24 cellular contexts compared by ENCODE assay signal in the genomic region with DNA sequence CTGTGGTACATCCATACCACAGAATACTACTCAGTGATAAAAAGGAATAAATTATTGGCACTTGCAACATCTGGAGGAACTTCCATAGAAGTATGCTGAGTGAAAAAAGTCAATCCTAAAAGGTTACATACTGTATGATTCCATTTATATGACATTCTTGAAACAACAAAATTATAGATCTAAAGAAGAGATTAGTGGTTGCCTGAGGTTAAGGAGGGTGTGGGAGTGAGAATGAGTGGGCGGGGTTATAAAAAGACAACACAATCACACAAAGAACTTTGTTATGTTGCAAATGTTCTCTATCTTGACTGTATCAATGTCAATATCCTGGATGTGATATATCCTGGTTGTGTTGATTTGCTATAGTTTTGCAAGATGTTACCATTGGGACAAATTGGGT. TPM values are rescaled to one million over a fixed set of nuclear protein-coding genes. Genes with fewer than 3 reads are reported as not detected.
DNase-seq lines count a peak whose midpoint lies in the region; ATAC-seq and TF ChIP-seq lines count a peak whose summit lies in the region.
"Had no signal": no experiment of that assay in that cellular context is flagged by ENCODE, and none has a peak within 500 bp of the region (broad histone marks: within the 10 kb centered on the region; RNA-seq: fewer than 3 reads in every experiment).

No MANE protein-coding gene starts in this region.

- H3K27me3 ChIP-seq in mammary epithelial cell (ENCODE audit: insufficient read depth, low read length) (no peaks in the 10 kb centered on the region), heart right ventricle (no peaks in the 10 kb centered on the region)
- H3K27me3 ChIP-seq: MG63 had no signal

- H3K4me2 ChIP-seq in mammary epithelial cell (ENCODE audit: insufficient read depth, low read depth, low read length), result no peak overlapping the region
- H3K4me2 ChIP-seq: GM23338 had no signal

- no peak overlapping the region for H3K4me3 ChIP-seq in mammary epithelial cell (replicated peaks in 1 of 3; ENCODE audit: insufficient read depth in 1 of 3, low read depth in 2 of 3, low read length in 3 of 3)
- no peak overlapping the region for H3K4me3 ChIP-seq in heart right ventricle
- H3K4me3 ChIP-seq: GM23338, MG63 had no signal

- no peaks in the 10 kb centered on the region for H3K9me3 ChIP-seq in mammary epithelial cell (replicated peaks; ENCODE audit: insufficient read depth, low read length)
- H3K9me3 ChIP-seq in heart right ventricle, result peaks cover 0 to 13% (median 0%) of the 10 kb centered on the region in 11 donors
- H3K9me3 ChIP-seq: MG63 had no signal

- H3K4me1 Mint-ChIP-seq in activated CD4-positive, alpha-beta memory T cell treated with anti-CD3 and anti-CD28 coated beads for 36 hours (ENCODE audit: low read depth), result peaks cover 24% of the 10 kb centered on the region
- peaks cover 17% of the 10 kb centered on the region for H3K4me1 Mint-ChIP-seq in activated CD4-positive, alpha-beta memory T cell treated with anti-CD3 and anti-CD28 coated beads, Interleukin-2, amount 10 ng/mL, durations not matched to agents 7 days and 5 days
- H3K4me1 Mint-ChIP-seq in MCF 10A (ENCODE audit: insufficient read depth, unreplicated experiment), result peaks cover 31% of the 10 kb centered on the region
- H3K4me1 Mint-ChIP-seq in activated T-helper 1 cell treated with anti-CD3 and anti-CD28 coated beads, Interleukin-12 subunit alpha, Interleukin-12 subunit beta, Interleukin-2, Interleukin-4 antibody, amounts not matched to agents 30 ng/mL and 10 ng/mL and 1 ng/mL, durations not matched to agents 14 hours and 24 hours and 36 hours (ENCODE audit: low read depth), result peaks cover 30% of the 10 kb centered on the region
- H3K4me1 Mint-ChIP-seq in stimulated activated effector memory CD8-positive, alpha-beta T cell treated with anti-CD3 and anti-CD28 coated beads, Interleukin-12 subunit alpha, Interleukin-12 subunit beta, amount 100 ng/mL, for 72 hours, result peaks cover 36% of the 10 kb centered on the region
- H3K4me1 Mint-ChIP-seq: GM23338, H9 had no signal

- TF ChIP-seq CTCF in mammary epithelial cell (conservative IDR thresholded peaks at IDR 0.05 in 1 of 2, IDR thresholded peaks at IDR 0.05 in 1 of 2; ENCODE audit: extremely low read depth in 1 of 2, insufficient read depth in 1 of 2, low read depth in 1 of 2, low read length in 2 of 2) (no peak), MCF 10A (IDR thresholded peaks at IDR 0.05; ENCODE audit: unreplicated experiment) (no peak), heart right ventricle (IDR thresholded peaks at IDR 0.05) (no peak)

- no peak overlapping the region for H2AFZ ChIP-seq in mammary epithelial cell (ENCODE audit: low read depth, low read length)
- H2AFZ ChIP-seq: GM23338 had no signal

- no peak overlapping the region for H3K27ac Mint-ChIP-seq in activated CD4-positive, alpha-beta memory T cell treated with anti-CD3 and anti-CD28 coated beads for 36 hours
- no peak overlapping the region for H3K27ac Mint-ChIP-seq in activated CD4-positive, alpha-beta memory T cell treated with anti-CD3 and anti-CD28 coated beads, Interleukin-2, amount 10 ng/mL, durations not matched to agents 7 days and 5 days
- no peak overlapping the region for H3K27ac Mint-ChIP-seq in MCF 10A (ENCODE audit: low read depth, unreplicated experiment)
- H3K27ac Mint-ChIP-seq in activated T-helper 1 cell treated with anti-CD3 and anti-CD28 coated beads, Interleukin-12 subunit alpha, Interleukin-12 subunit beta, Interleukin-2, Interleukin-4 antibody, amounts not matched to agents 30 ng/mL and 10 ng/mL and 1 ng/mL, durations not matched to agents 14 hours and 24 hours and 36 hours, result peak overlapping the region; percentile 50
- H3K27ac Mint-ChIP-seq in stimulated activated effector memory CD8-positive, alpha-beta T cell treated with anti-CD3 and anti-CD28 coated beads, Interleukin-12 subunit alpha, Interleukin-12 subunit beta, amount 100 ng/mL, for 72 hours, result no peak overlapping the region
- H3K27ac Mint-ChIP-seq: CD4-positive, CD25-positive, alpha-beta regulatory T cell; GM23338; H9; HFFc6 had no signal

- peaks cover 3% of the 10 kb centered on the region for H3K36me3 Mint-ChIP-seq in activated CD4-positive, alpha-beta memory T cell treated with anti-CD3 and anti-CD28 coated beads for 36 hours
- H3K36me3 Mint-ChIP-seq in activated CD4-positive, alpha-beta memory T cell treated with anti-CD3 and anti-CD28 coated beads, Interleukin-2, amount 10 ng/mL, durations not matched to agents 7 days and 5 days (ENCODE audit: low read depth), result no peaks in the 10 kb centered on the region
- H3K36me3 Mint-ChIP-seq in MCF 10A (ENCODE audit: insufficient read depth, unreplicated experiment), result no peaks in the 10 kb centered on the region
- no peaks in the 10 kb centered on the region for H3K36me3 Mint-ChIP-seq in activated T-helper 1 cell treated with anti-CD3 and anti-CD28 coated beads, Interleukin-12 subunit alpha, Interleukin-12 subunit beta, Interleukin-2, Interleukin-4 antibody, amounts not matched to agents 30 ng/mL and 10 ng/mL and 1 ng/mL, durations not matched to agents 14 hours and 24 hours and 36 hours (ENCODE audit: low read depth)
- peaks cover 7% of the 10 kb centered on the region for H3K36me3 Mint-ChIP-seq in stimulated activated effector memory CD8-positive, alpha-beta T cell treated with anti-CD3 and anti-CD28 coated beads, Interleukin-12 subunit alpha, Interleukin-12 subunit beta, amount 100 ng/mL, for 72 hours

- no peaks in the 10 kb centered on the region for H3K27me3 Mint-ChIP-seq in activated CD4-positive, alpha-beta memory T cell treated with anti-CD3 and anti-CD28 coated beads for 36 hours
- peaks cover 8% of the 10 kb centered on the region for H3K27me3 Mint-ChIP-seq in activated CD4-positive, alpha-beta memory T cell treated with anti-CD3 and anti-CD28 coated beads, Interleukin-2, amount 10 ng/mL, durations not matched to agents 7 days and 5 days
- no peaks in the 10 kb centered on the region for H3K27me3 Mint-ChIP-seq in MCF 10A (ENCODE audit: insufficient read depth, unreplicated experiment)
- peaks cover 2% of the 10 kb centered on the region for H3K27me3 Mint-ChIP-seq in activated T-helper 1 cell treated with anti-CD3 and anti-CD28 coated beads, Interleukin-12 subunit alpha, Interleukin-12 subunit beta, Interleukin-2, Interleukin-4 antibody, amounts not matched to agents 30 ng/mL and 10 ng/mL and 1 ng/mL, durations not matched to agents 14 hours and 24 hours and 36 hours (ENCODE audit: insufficient read depth)
- H3K27me3 Mint-ChIP-seq: CD4-positive, CD25-positive, alpha-beta regulatory T cell had no signal

- peaks cover 9% of the 10 kb centered on the region for H3K9me3 Mint-ChIP-seq in activated CD4-positive, alpha-beta memory T cell treated with anti-CD3 and anti-CD28 coated beads for 36 hours
- no peaks in the 10 kb centered on the region for H3K9me3 Mint-ChIP-seq in activated CD4-positive, alpha-beta memory T cell treated with anti-CD3 and anti-CD28 coated beads, Interleukin-2, amount 10 ng/mL, durations not matched to agents 7 days and 5 days
- no peaks in the 10 kb centered on the region for H3K9me3 Mint-ChIP-seq in MCF 10A (ENCODE audit: unreplicated experiment)
- no peaks in the 10 kb centered on the region for H3K9me3 Mint-ChIP-seq in activated T-helper 1 cell treated with anti-CD3 and anti-CD28 coated beads, Interleukin-12 subunit alpha, Interleukin-12 subunit beta, Interleukin-2, Interleukin-4 antibody, amounts not matched to agents 30 ng/mL and 10 ng/mL and 1 ng/mL, durations not matched to agents 14 hours and 24 hours and 36 hours
- no peaks in the 10 kb centered on the region for H3K9me3 Mint-ChIP-seq in stimulated activated effector memory CD8-positive, alpha-beta T cell treated with anti-CD3 and anti-CD28 coated beads, Interleukin-12 subunit alpha, Interleukin-12 subunit beta, amount 100 ng/mL, for 72 hours
- H3K9me3 Mint-ChIP-seq: GM23338, H9, HFFc6 had no signal

- POLR2A ChIA-PET in activated CD4-positive, alpha-beta memory T cell treated with anti-CD3 and anti-CD28 coated beads for 36 hours (lab: Charles Lee), result no interaction called here
- POLR2A ChIA-PET in activated CD4-positive, alpha-beta memory T cell treated with anti-CD3 and anti-CD28 coated beads, Interleukin-2, amount 10 ng/mL, durations not matched to agents 7 days and 5 days (lab: Charles Lee), result interaction anchor here (1.0 kb wide), 1 partner anchor 21 kb away, joined by 4 read pairs; a partner anchor contains a TSS
- POLR2A ChIA-PET in MCF 10A (lab: Yijun Ruan, JAX), result interaction anchor here (0.6 to 1.3 kb wide), 2 partner anchors 243 to 594 kb away, joined by 3 read pairs; a partner anchor contains a TSS

- H4K20me1 ChIP-seq in mammary epithelial cell (ENCODE audit: insufficient read depth, low read length), result no peaks in the 10 kb centered on the region

- CTCF ChIA-PET in activated CD4-positive, alpha-beta memory T cell treated with anti-CD3 and anti-CD28 coated beads for 36 hours (lab: Charles Lee), result interaction anchor here (5.0 kb wide), 1 partner anchor 62 kb away, joined by 46 read pairs; no protein-coding TSS in a partner anchor
- CTCF ChIA-PET in activated CD4-positive, alpha-beta memory T cell treated with anti-CD3 and anti-CD28 coated beads, Interleukin-2, amount 10 ng/mL, durations not matched to agents 7 days and 5 days (lab: Charles Lee), result interaction anchor here (1.0 to 4.9 kb wide), 2 partner anchors 62 to 101 kb away, joined by 3 to 41 read pairs; no protein-coding TSS in a partner anchor
- CTCF ChIA-PET in mammary epithelial cell (lab: Charles Lee; ENCODE audit: low non-redundant PET), result no interaction called here
- CTCF ChIA-PET in MCF 10A (lab: Yijun Ruan, JAX), result interaction anchor here (0.7 to 5.0 kb wide), 4 partner anchors 11 to 289 kb away, joined by 3 to 34 read pairs (median 4); no protein-coding TSS in a partner anchor

- no peaks in the 10 kb centered on the region for H3K79me2 ChIP-seq in mammary epithelial cell (ENCODE audit: insufficient read depth, low read length)

- no peak overlapping the region for H3K27ac ChIP-seq in mammary epithelial cell (ENCODE audit: insufficient read depth, low read depth, low read length)
- H3K27ac ChIP-seq in heart right ventricle, result no peak overlapping the region
- H3K27ac ChIP-seq: RWPE1 had no signal

- peaks cover 11% of the 10 kb centered on the region for H3K4me1 ChIP-seq in mammary epithelial cell (ENCODE audit: insufficient read depth, low read length)
- H3K4me1 ChIP-seq in heart right ventricle, result peaks cover 0 to 2% (median 0%) of the 10 kb centered on the region in 9 donors

- in situ Hi-C loops in mammary epithelial cell (cut with MboI; ENCODE audit: low sequenced_read_pairs in 2 of 2), result no loop called here

- dilution Hi-C loops in mammary epithelial cell (cut with HindIII; ENCODE audit: low sequenced_read_pairs), result no loop called here

- BruUV-seq in mammary epithelial cell (replicated peaks; lab: Mats Ljungman, UMichigan), result no TSS peak
- BruUV-seq in MCF 10A (replicated peaks; lab: Mats Ljungman, UMichigan), result no TSS peak

- intact Hi-C loops in activated CD4-positive, alpha-beta memory T cell treated with anti-CD3 and anti-CD28 coated beads for 36 hours (cut with micrococcal nuclease), result no loop called here
- intact Hi-C loops in mammary epithelial cell (cut with micrococcal nuclease) (no loop called here), MCF 10A (cut with micrococcal nuclease) (no loop called here), heart right ventricle (cut with DNase I) (loop anchor here in 1 of 10 donors (1.0 kb wide), 1 partner anchor 41 kb away; no protein-coding TSS in a partner anchor)
- intact Hi-C loops in activated T-helper 1 cell treated with anti-CD3 and anti-CD28 coated beads, Interleukin-12 subunit alpha, Interleukin-12 subunit beta, Interleukin-2, Interleukin-4 antibody, amounts not matched to agents 30 ng/mL and 10 ng/mL and 1 ng/mL, durations not matched to agents 14 hours and 24 hours and 36 hours (cut with micrococcal nuclease), result no loop called here

- 86% methylated on average over 1 of the region's 1 CpG for WGBS in mammary epithelial cell (ENCODE audit: low coverage, missing lambda C conversion rate)
- 92% methylated on average over 1 of the region's 1 CpG for WGBS in heart right ventricle, 2 donors

- H3K36me3 ChIP-seq in mammary epithelial cell (ENCODE audit: insufficient read depth, low read length) (no peaks in the 10 kb centered on the region), heart right ventricle (no peaks in the 10 kb centered on the region)
- H3K36me3 ChIP-seq: MG63 had no signal

- H3K4me3 Mint-ChIP-seq in activated CD4-positive, alpha-beta memory T cell treated with anti-CD3 and anti-CD28 coated beads for 36 hours, result no peak overlapping the region
- H3K4me3 Mint-ChIP-seq in activated CD4-positive, alpha-beta memory T cell treated with anti-CD3 and anti-CD28 coated beads, Interleukin-2, amount 10 ng/mL, durations not matched to agents 7 days and 5 days, result no peak overlapping the region
- no peak overlapping the region for H3K4me3 Mint-ChIP-seq in MCF 10A (ENCODE audit: unreplicated experiment)
- H3K4me3 Mint-ChIP-seq in activated T-helper 1 cell treated with anti-CD3 and anti-CD28 coated beads, Interleukin-12 subunit alpha, Interleukin-12 subunit beta, Interleukin-2, Interleukin-4 antibody, amounts not matched to agents 30 ng/mL and 10 ng/mL and 1 ng/mL, durations not matched to agents 14 hours and 24 hours and 36 hours, result peak overlapping the region; percentile 2
- H3K4me3 Mint-ChIP-seq in stimulated activated effector memory CD8-positive, alpha-beta T cell treated with anti-CD3 and anti-CD28 coated beads, Interleukin-12 subunit alpha, Interleukin-12 subunit beta, amount 100 ng/mL, for 72 hours, result no peak overlapping the region
- H3K4me3 Mint-ChIP-seq: CD4-positive, CD25-positive, alpha-beta regulatory T cell; GM23338; H9; HFFc6 had no signal

- H3K9ac ChIP-seq in mammary epithelial cell (ENCODE audit: insufficient read depth, low read length), result no peak overlapping the region

- ATAC-seq in stimulated activated effector memory CD8-positive, alpha-beta T cell treated with anti-CD3 and anti-CD28 coated beads, Interleukin-12 subunit alpha, Interleukin-12 subunit beta, amount 100 ng/mL, for 72 hours, result peak; percentile 31
- no peak for ATAC-seq in heart right ventricle
- ATAC-seq: GM23338, Panc1 had no signal

- peak; percentile 32 for DNase-seq in activated CD4-positive, alpha-beta memory T cell treated with anti-CD3 and anti-CD28 coated beads for 36 hours
- DNase-seq in activated CD4-positive, alpha-beta memory T cell treated with anti-CD3 and anti-CD28 coated beads, Interleukin-2, amount 10 ng/mL, durations not matched to agents 7 days and 5 days, result no peak
- DNase-seq in mammary epithelial cell (peak; percentile 61), MCF 10A (ENCODE audit: unreplicated experiment) (no peak), heart right ventricle (no peak), foreskin melanocyte (no peak)
- no peak for DNase-seq in activated T-helper 1 cell treated with anti-CD3 and anti-CD28 coated beads, Interleukin-12 subunit alpha, Interleukin-12 subunit beta, Interleukin-2, Interleukin-4 antibody, amounts not matched to agents 30 ng/mL and 10 ng/mL and 1 ng/mL, durations not matched to agents 14 hours and 24 hours and 36 hours (ENCODE audit: low spot score)
- DNase-seq in stimulated activated effector memory CD8-positive, alpha-beta T cell treated with anti-CD3 and anti-CD28 coated beads, Interleukin-12 subunit alpha, Interleukin-12 subunit beta, amount 100 ng/mL, for 72 hours (ENCODE audit: low spot score in 2 of 2), result no peak
- DNase-seq: CD4-positive, CD25-positive, alpha-beta regulatory T cell; COR-L47; DMS53; H9; MG63; NCI-H1048; NCI-H1417; NCI-H1694; NCI-H2029 treated with DMSO at 0.1 percent for 48 hours; NCI-H2227 treated with DMSO at 0.1 percent for 48 hours; NCI-H526 treated with DMSO at 0.1 percent for 48 hours; SHP77 had no signal

RNA-seq across cellular contexts. Expression of a gene that starts 21.2 kb away (rescaled TPM):
- total RNA-seq in activated CD4-positive, alpha-beta memory T cell treated with anti-CD3 and anti-CD28 coated beads for 36 hours, result 100 to 1,000 TPM; 452 TPM
- total RNA-seq in activated CD4-positive, alpha-beta memory T cell treated with anti-CD3 and anti-CD28 coated beads, Interleukin-2, amount 10 ng/mL, durations not matched to agents 7 days and 5 days, result 100 to 1,000 TPM; 310 TPM
- total RNA-seq in mammary epithelial cell (100 to 1,000 TPM in 1 of 2 donors, 10 to 100 TPM in 1; 90.7 to 216 TPM), MCF 10A (2022) (236 and 240 TPM in 2 replicates), heart right ventricle (10 to 100 TPM; 41.4 to 82.1 (median 51.1) TPM)
- polyA plus RNA-seq in mammary epithelial cell (232 TPM), heart right ventricle (100 to 1,000 TPM in 1 of 2 donors, 10 to 100 TPM in 1; 59.8 to 239 TPM)
- polyA minus RNA-seq in mammary epithelial cell, result 80.9 TPM
- 533 and 548 TPM in 2 replicates for total RNA-seq in activated T-helper 1 cell treated with anti-CD3 and anti-CD28 coated beads, Interleukin-12 subunit alpha, Interleukin-12 subunit beta, Interleukin-2, Interleukin-4 antibody, amounts not matched to agents 30 ng/mL and 10 ng/mL and 1 ng/mL, durations not matched to agents 14 hours and 24 hours and 36 hours

RNA-seq across cellular contexts. Expression of a gene that starts 59.3 kb away (rescaled TPM):
- 1 to 10 TPM; 6.8 to 6.9 TPM for total RNA-seq in activated CD4-positive, alpha-beta memory T cell treated with anti-CD3 and anti-CD28 coated beads for 36 hours
- total RNA-seq in activated CD4-positive, alpha-beta memory T cell treated with anti-CD3 and anti-CD28 coated beads, Interleukin-2, amount 10 ng/mL, durations not matched to agents 7 days and 5 days, result 1 to 10 TPM; 6.2 to 8.8 TPM
- total RNA-seq in mammary epithelial cell (10 to 100 TPM; 12.0 to 12.9 TPM), MCF 10A (2022) (16.6 and 17.5 TPM in 2 replicates), heart right ventricle (1 to 10 TPM; 3.6 to 7.1 (median 5.7) TPM)
- polyA plus RNA-seq in mammary epithelial cell (7.9 TPM), heart right ventricle (1 to 10 TPM; 3.2 to 4.5 TPM)
- 52.2 TPM for polyA minus RNA-seq in mammary epithelial cell
- total RNA-seq in activated T-helper 1 cell treated with anti-CD3 and anti-CD28 coated beads, Interleukin-12 subunit alpha, Interleukin-12 subunit beta, Interleukin-2, Interleukin-4 antibody, amounts not matched to agents 30 ng/mL and 10 ng/mL and 1 ng/mL, durations not matched to agents 14 hours and 24 hours and 36 hours, result 18.2 and 21.6 TPM in 2 replicates

Comparison
In these comparisons a context has a peak if more than half of its experiments do, and no peak if none do; other contexts are left out.
1. DNase-seq: peak in activated CD4-positive, alpha-beta memory T cell treated with anti-CD3 and anti-CD28 coated beads for 36 hours (single experiment) and mammary epithelial cell (single experiment); none in activated CD4-positive, alpha-beta memory T cell treated with anti-CD3 and anti-CD28 coated beads, Interleukin-2, amount 10 ng/mL, durations not matched to agents 7 days and 5 days (single experiment), MCF 10A (single experiment), activated T-helper 1 cell treated with anti-CD3 and anti-CD28 coated beads, Interleukin-12 subunit alpha, Interleukin-12 subunit beta, Interleukin-2, Interleukin-4 antibody, amounts not matched to agents 30 ng/mL and 10 ng/mL and 1 ng/mL, durations not matched to agents 14 hours and 24 hours and 36 hours (single experiment), stimulated activated effector memory CD8-positive, alpha-beta T cell treated with anti-CD3 and anti-CD28 coated beads, Interleukin-12 subunit alpha, Interleukin-12 subunit beta, amount 100 ng/mL, for 72 hours (0 of 2), heart right ventricle (0 of 2) and foreskin melanocyte (single experiment).